Comparison of ENCODE assay signal across 8 cellular contexts in the genomic region with DNA sequence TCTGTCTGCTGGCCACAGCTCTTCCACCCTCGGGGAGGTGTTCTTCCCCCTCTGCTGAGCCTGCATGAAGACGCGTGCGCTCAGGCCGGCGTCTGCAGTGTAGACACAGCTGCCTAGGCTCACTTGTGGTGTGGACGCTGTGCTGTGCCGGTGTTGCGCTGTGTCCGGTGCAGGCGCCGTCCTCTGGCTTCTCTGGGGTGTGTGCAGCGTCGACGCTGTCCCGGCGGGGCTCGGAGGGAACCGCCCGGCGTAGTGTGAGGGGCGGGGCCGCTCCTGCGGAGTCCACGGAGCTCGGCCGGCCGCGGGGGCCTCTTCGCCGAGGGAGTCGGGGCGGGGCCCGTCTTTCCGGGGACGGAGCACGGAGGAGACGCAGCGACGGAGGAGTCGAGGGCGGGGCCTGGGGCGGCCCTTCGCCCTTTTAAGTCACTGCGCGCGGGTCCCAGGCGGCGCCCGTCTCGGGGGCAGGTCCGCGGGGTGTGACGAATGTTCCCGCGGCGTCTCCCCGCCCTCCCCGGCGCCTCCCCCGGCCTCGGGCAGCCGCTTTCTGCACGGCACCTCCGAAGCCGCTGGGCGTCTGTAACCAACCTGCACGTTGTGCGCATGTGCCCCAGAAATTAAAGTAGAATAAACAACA. TPM values are rescaled to one million over a fixed set of nuclear protein-coding genes. Genes with fewer than 3 reads are reported as not detected.
DNase-seq lines count a peak whose midpoint lies in the region; ATAC-seq lines count a peak whose summit lies in the region.

No MANE protein-coding gene starts in this region.

- DNase-seq in ACHN (peak; percentile 96), NCI-H460 (ENCODE audit: extremely low read depth, low read depth) (peak; percentile 89), medulla oblongata (ENCODE audit: extremely low spot score) (peak; percentile 83)
- peak; percentile 96 for DNase-seq in activated CD4-positive, alpha-beta memory T cell treated with anti-CD3 and anti-CD28 coated beads for 36 hours
- DNase-seq in stimulated activated CD4-positive, alpha-beta T cell treated with anti-CD3 and anti-CD28 coated beads, TNF-alpha, amount 100 ng/mL, for 24 hours (ENCODE audit: low read depth in 3 of 3) = peak; percentile 86 to 94 (median 92)

- intact Hi-C loops in activated CD4-positive, alpha-beta memory T cell treated with anti-CD3 and anti-CD28 coated beads for 36 hours (cut with micrococcal nuclease) = loop anchor here (5.0 kb wide), 2 partner anchors 37 to 298 kb away; no protein-coding TSS in a partner anchor

- H3K4me1 Mint-ChIP-seq in activated CD4-positive, alpha-beta memory T cell treated with anti-CD3 and anti-CD28 coated beads for 36 hours (ENCODE audit: low read depth) = peaks cover 40% of the 10 kb centered on the region

- no peaks in the 10 kb centered on the region for H3K27me3 Mint-ChIP-seq in activated CD4-positive, alpha-beta memory T cell treated with anti-CD3 and anti-CD28 coated beads for 36 hours

- H3K4me1 ChIP-seq in ectodermal cell (ENCODE audit: control insufficient read depth, insufficient read depth, low read length) = no peaks in the 10 kb centered on the region

- H3K4me3 ChIP-seq in ectodermal cell (ENCODE audit: insufficient read depth, low read depth, low read length) = peak overlapping the region; percentile 22

- POLR2A ChIA-PET in activated CD4-positive, alpha-beta memory T cell treated with anti-CD3 and anti-CD28 coated beads for 36 hours (lab: Charles Lee) = interaction anchor here (1.0 to 1.1 kb wide), 2 partner anchors 11 to 14 kb away, joined by 4 to 5 read pairs; no protein-coding TSS in a partner anchor

- peaks cover 77% of the 10 kb centered on the region for H3K27me3 ChIP-seq in ectodermal cell (ENCODE audit: control insufficient read depth, insufficient read depth, low read length, poor library complexity, severe bottlenecking)

- no peaks in the 10 kb centered on the region for H3K36me3 ChIP-seq in ectodermal cell (ENCODE audit: control insufficient read depth, insufficient read depth, low read length)

- H3K27ac Mint-ChIP-seq in activated CD4-positive, alpha-beta memory T cell treated with anti-CD3 and anti-CD28 coated beads for 36 hours = peak overlapping the region; percentile 80

- H3K27ac ChIP-seq in ectodermal cell (ENCODE audit: insufficient read depth, low read depth, low read length, poor library complexity, severe bottlenecking) = no peak overlapping the region

- H3K4me3 Mint-ChIP-seq in activated CD4-positive, alpha-beta memory T cell treated with anti-CD3 and anti-CD28 coated beads for 36 hours = peak overlapping the region; percentile 93

- CTCF ChIA-PET in activated CD4-positive, alpha-beta memory T cell treated with anti-CD3 and anti-CD28 coated beads for 36 hours (lab: Charles Lee) = interaction anchor here (1.2 to 1.6 kb wide), 3 partner anchors 10 to 36 kb away, joined by 3 to 7 read pairs (median 5); no protein-coding TSS in a partner anchor

- in situ Hi-C loops in ACHN (cut with HindIII; ENCODE audit: low pct_ligation_motif_present, low pct_unique_long_range_greater_than_20kb, low sequenced_read_pairs) = no loop called here

- ATAC-seq in GM18517 (IDR thresholded peaks at IDR 0.05; ENCODE audit: unreplicated experiment) (peak; percentile 77), HG03066 (IDR thresholded peaks at IDR 0.05; ENCODE audit: low read depth, unreplicated experiment) (peak; percentile 83)

- H3K9me3 Mint-ChIP-seq in activated CD4-positive, alpha-beta memory T cell treated with anti-CD3 and anti-CD28 coated beads for 36 hours = peaks cover 18% of the 10 kb centered on the region

- peaks cover 2% of the 10 kb centered on the region for H3K9me3 ChIP-seq in ectodermal cell (ENCODE audit: control insufficient read depth, low read length)

- H3K36me3 Mint-ChIP-seq in activated CD4-positive, alpha-beta memory T cell treated with anti-CD3 and anti-CD28 coated beads for 36 hours = peaks cover 6% of the 10 kb centered on the region

- 37 to 39% methylated on average over 69 of the region's 69 CpGs for WGBS in ectodermal cell, 2 experiments

RNA-seq across cellular contexts. Expression of a gene that starts 45.2 kb away (rescaled TPM):
- total RNA-seq in NCI-H460 (2014; rRNA removed; shearing (Covaris generic)) = 26.4 and 36.5 TPM in 2 replicates
- polyA plus RNA-seq in NCI-H460 (2014; cell fraction: nucleus; rRNA removed) = 37.2 and 37.7 TPM in 2 replicates
- total RNA-seq in activated CD4-positive, alpha-beta memory T cell treated with anti-CD3 and anti-CD28 coated beads for 36 hours = 10 to 100 TPM; 29.8 to 30.5 TPM
- 33.9 TPM for polyA plus RNA-seq in ectodermal cell (2013, experiment 1 of 4)
- polyA plus RNA-seq in ectodermal cell (2013, experiment 2 of 4) = 33.1 TPM
- 25.5 TPM for polyA plus RNA-seq in ectodermal cell (2013, experiment 3 of 4)
- 19.8 TPM for polyA plus RNA-seq in ectodermal cell (2013, experiment 4 of 4)

RNA-seq across cellular contexts. Expression of a gene that starts 45.4 kb away (rescaled TPM):
- 11.3 and 13.2 TPM in 2 replicates for total RNA-seq in NCI-H460 (2014; rRNA removed; shearing (Covaris generic))
- 64.7 and 78.3 TPM in 2 replicates for polyA plus RNA-seq in NCI-H460 (2014; cell fraction: nucleus; rRNA removed)
- 10 to 100 TPM; 18.3 to 21.3 TPM for total RNA-seq in activated CD4-positive, alpha-beta memory T cell treated with anti-CD3 and anti-CD28 coated beads for 36 hours
- 19.9 TPM for polyA plus RNA-seq in ectodermal cell (2013, experiment 1 of 4)
- polyA plus RNA-seq in ectodermal cell (2013, experiment 2 of 4) = 19.2 TPM
- polyA plus RNA-seq in ectodermal cell (2013, experiment 3 of 4) = 12.4 TPM
- polyA plus RNA-seq in ectodermal cell (2013, experiment 4 of 4) = 17.1 TPM
